ENCODE assay signal across 9 cellular contexts in the genomic region with DNA sequence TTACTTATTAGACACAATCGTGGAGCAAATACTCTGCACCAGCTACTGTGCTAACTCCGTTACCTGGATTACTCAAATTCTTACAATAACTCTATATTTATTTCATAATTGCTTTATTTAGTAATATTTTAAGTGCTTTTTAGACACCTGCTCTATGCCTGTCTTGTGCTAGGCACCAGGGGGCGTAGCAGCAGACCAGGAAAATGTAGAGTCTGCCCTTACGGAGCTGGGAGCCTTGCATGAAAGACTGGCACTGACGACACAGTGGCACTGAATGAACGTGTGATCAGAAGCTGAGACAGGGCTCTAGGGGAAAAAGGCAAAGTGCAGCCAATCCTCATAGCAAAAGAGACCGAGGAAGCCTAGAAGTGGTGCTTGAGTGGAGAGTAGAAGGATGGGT.
DNase-seq lines count a peak whose midpoint lies in the region; ATAC-seq and TF ChIP-seq lines count a peak whose summit lies in the region.
"Had no signal": no experiment of that assay in that cellular context is flagged by ENCODE, and none has a peak within 500 bp of the region (broad histone marks: within the 10 kb centered on the region; RNA-seq: fewer than 3 reads in every experiment).

No MANE protein-coding gene starts in this region.

- peak; percentile 80 for TF ChIP-seq CTCF in chondrocyte (IDR thresholded peaks at IDR 0.05)

- no peaks in the 10 kb centered on the region for H4K20me1 ChIP-seq in Karpas-422 (ENCODE audit: insufficient read depth, low read depth, low read length)

- DNase-seq in DMS53 (lab: John Stamatoyannopoulos, UW), result peak; percentile 56
- DNase-seq in Karpas-422, result peak; percentile 85
- no peak for DNase-seq in chondrocyte (ENCODE audit: low spot score)
- DNase-seq in medulla oblongata (ENCODE audit: extremely low spot score), result peak; percentile 76
- DNase-seq in activated CD4-positive, CD25-positive, alpha-beta regulatory T cell (lab: John Stamatoyannopoulos, UW), result no peak
- no peak for DNase-seq in cortex of kidney (lab: John Stamatoyannopoulos, UW)
- DNase-seq in NCI-H1436 treated with DMSO at 0.1 percent for 48 hours (lab: John Stamatoyannopoulos, UW), result no peak

- no peaks in the 10 kb centered on the region for H3K9me3 ChIP-seq in Karpas-422 (ENCODE audit: low read length)

- no peak overlapping the region for H3K4me3 Mint-ChIP-seq in chondrocyte (ENCODE audit: unreplicated experiment)
- H3K4me3 Mint-ChIP-seq: dendritic cell treated with granulocyte-macrophage colony-stimulating factor and Interleukin-4, amounts not matched to agents 40 ng/mL and 50 ng/mL, for 4 days had no signal

- no peaks in the 10 kb centered on the region for H3K36me3 ChIP-seq in Karpas-422 (ENCODE audit: insufficient read depth, low read length)

- no peak overlapping the region for H3K9ac ChIP-seq in Karpas-422 (ENCODE audit: low read length)

- peak overlapping the region; percentile 35 for H3K4me2 ChIP-seq in Karpas-422 (ENCODE audit: low read depth, low read length, poor library complexity, severe bottlenecking)

- H3K4me1 ChIP-seq in Karpas-422 (ENCODE audit: low read length), result peaks cover 30% of the 10 kb centered on the region

- no peaks in the 10 kb centered on the region for H3K36me3 Mint-ChIP-seq in chondrocyte (ENCODE audit: low read depth)

- peaks cover 3% of the 10 kb centered on the region for H3K4me1 Mint-ChIP-seq in chondrocyte (ENCODE audit: low read depth)

- H3K9me3 Mint-ChIP-seq in chondrocyte (ENCODE audit: low read depth), result no peaks in the 10 kb centered on the region
- H3K9me3 Mint-ChIP-seq: dendritic cell treated with granulocyte-macrophage colony-stimulating factor and Interleukin-4, amounts not matched to agents 40 ng/mL and 50 ng/mL, for 4 days had no signal

- no peaks in the 10 kb centered on the region for H3K27me3 ChIP-seq in Karpas-422 (ENCODE audit: low read length)

- ATAC-seq in GM21723 (IDR thresholded peaks at IDR 0.05; ENCODE audit: unreplicated experiment), result no peak

- no peaks in the 10 kb centered on the region for H3K9me2 ChIP-seq in Karpas-422 (replicated peaks; ENCODE audit: insufficient read depth, low read length)

- no peak overlapping the region for H3K27ac Mint-ChIP-seq in chondrocyte (ENCODE audit: unreplicated experiment)
- H3K27ac Mint-ChIP-seq: dendritic cell treated with granulocyte-macrophage colony-stimulating factor and Interleukin-4, amounts not matched to agents 40 ng/mL and 50 ng/mL, for 4 days had no signal

- no peak overlapping the region for H2AFZ ChIP-seq in Karpas-422 (ENCODE audit: low read length)

- no peak overlapping the region for H3K4me3 ChIP-seq in Karpas-422 (ENCODE audit: low read length)

- H3K27me3 Mint-ChIP-seq in chondrocyte (ENCODE audit: low read depth), result peaks cover 4% of the 10 kb centered on the region

- no peaks in the 10 kb centered on the region for H3K79me2 ChIP-seq in Karpas-422 (ENCODE audit: low read length)

- H3K27ac ChIP-seq in Karpas-422 (ENCODE audit: low read length), result no peak overlapping the region

Comparison
In these comparisons a context has a peak if more than half of its experiments do, and no peak if none do; other contexts are left out.
1. DNase-seq: peak in DMS53 (single experiment), Karpas-422 (single experiment) and medulla oblongata (single experiment); none in chondrocyte (single experiment), activated CD4-positive, CD25-positive, alpha-beta regulatory T cell (0 of 4), cortex of kidney (single experiment) and NCI-H1436 treated with DMSO at 0.1 percent for 48 hours (single experiment).